ENCODE assay signal across 2 cellular contexts in genomic region chr9:130401742-130402141, GRCh38. TPM values are rescaled to one million over a fixed set of nuclear protein-coding genes. Genes with fewer than 3 reads are reported as not detected.
"Had no signal": no experiment of that assay in that cellular context is flagged by ENCODE, and none has a peak within 500 bp of the region (broad histone marks: within the 10 kb centered on the region; RNA-seq: fewer than 3 reads in every experiment).

No MANE protein-coding gene starts in this region.

RNA-seq across cellular contexts. Expression of gene ASS1, which starts 43.0 kb away (rescaled TPM):
- polyA plus RNA-seq: immature natural killer cell; naive thymus-derived CD4-positive, alpha-beta T cell had no signal
